8 cellular contexts compared by ENCODE assay signal in genomic region chr6:124870611-124871201, GRCh38.
DNase-seq lines count a peak whose midpoint lies in the region; ATAC-seq and TF ChIP-seq lines count a peak whose summit lies in the region.

No MANE protein-coding gene starts in this region.

- no peak overlapping the region for H3K4me3 Mint-ChIP-seq in natural killer cell
- H3K4me3 Mint-ChIP-seq in natural killer cell treated with Interleukin-12 subunit alpha and Interleukin-12 subunit beta and Interleukin-15 and Interleukin-18, amount 100 ng/mL, for 72 hours = no peak overlapping the region

- no peaks in the 10 kb centered on the region for H3K36me3 Mint-ChIP-seq in natural killer cell
- H3K36me3 Mint-ChIP-seq in natural killer cell treated with Interleukin-12 subunit alpha and Interleukin-12 subunit beta and Interleukin-15 and Interleukin-18, amount 100 ng/mL, for 72 hours = no peaks in the 10 kb centered on the region

- peaks cover 7 to 11% of the 10 kb centered on the region in 2 donors for H3K27me3 Mint-ChIP-seq in natural killer cell (ENCODE audit: low read depth in 2 of 2)
- H3K27me3 Mint-ChIP-seq in natural killer cell treated with Interleukin-12 subunit alpha and Interleukin-12 subunit beta and Interleukin-15 and Interleukin-18, amount 100 ng/mL, for 72 hours = peaks cover 5 to 10% of the 10 kb centered on the region in 2 donors

- peak; percentile 55 for TF ChIP-seq CTCF in natural killer cell (IDR thresholded peaks at IDR 0.05)

- no peaks in the 10 kb centered on the region for H3K9me3 Mint-ChIP-seq in natural killer cell
- H3K9me3 Mint-ChIP-seq in natural killer cell treated with Interleukin-12 subunit alpha and Interleukin-12 subunit beta and Interleukin-15 and Interleukin-18, amount 100 ng/mL, for 72 hours = no peaks in the 10 kb centered on the region

- intact Hi-C loops in natural killer cell (cut with micrococcal nuclease) = loop anchor here (1.0 kb wide), 1 partner anchor 244 kb away; no protein-coding TSS in a partner anchor

- ATAC-seq in natural killer cell (no peak), SK-N-SH treated with all-trans-retinoic acid at 6 μM for 48 hours (peak; percentile 50; the same call in 1 of the 3 replicates), GM21717 (IDR thresholded peaks at IDR 0.05; ENCODE audit: unreplicated experiment) (no peak), HG02973 (IDR thresholded peaks at IDR 0.05; ENCODE audit: unreplicated experiment) (no peak), HG03095 (IDR thresholded peaks at IDR 0.05; ENCODE audit: unreplicated experiment) (no peak)
- ATAC-seq in natural killer cell treated with Interleukin-12 subunit alpha and Interleukin-12 subunit beta and Interleukin-15 and Interleukin-18, amount 100 ng/mL, for 72 hours = no peak

- no peak overlapping the region for H3K27ac Mint-ChIP-seq in natural killer cell
- no peak overlapping the region for H3K27ac Mint-ChIP-seq in natural killer cell treated with Interleukin-12 subunit alpha and Interleukin-12 subunit beta and Interleukin-15 and Interleukin-18, amount 100 ng/mL, for 72 hours

- no peaks in the 10 kb centered on the region for H3K4me1 Mint-ChIP-seq in natural killer cell
- no peaks in the 10 kb centered on the region for H3K4me1 Mint-ChIP-seq in natural killer cell treated with Interleukin-12 subunit alpha and Interleukin-12 subunit beta and Interleukin-15 and Interleukin-18, amount 100 ng/mL, for 72 hours (ENCODE audit: low read depth in 2 of 2)

- DNase-seq in natural killer cell = no peak
- DNase-seq in natural killer cell treated with Interleukin-12 subunit alpha and Interleukin-12 subunit beta and Interleukin-15 and Interleukin-18, amount 100 ng/mL, for 72 hours (ENCODE audit: low spot score) = no peak
- DNase-seq in iPS-NIHi11 (ENCODE audit: low spot score) = peak; percentile 15
- no peak for DNase-seq in GOT3 (lab: John Stamatoyannopoulos, UW)

TF ChIP-seq in SK-N-SH treated with all-trans-retinoic acid at 6 μM for 48 hours, 23 proteins besides CTCF, POLR2A, EP300 and RAD21:
- no peak for TF ChIP-seq OSR1 (CRISPR knock-in tag; IDR thresholded peaks at IDR 0.05)
- no peak for TF ChIP-seq SNAI2 (CRISPR knock-in tag; IDR thresholded peaks at IDR 0.05)
- TF ChIP-seq POU6F1 (CRISPR knock-in tag; IDR thresholded peaks at IDR 0.05; ENCODE audit: borderline replicate concordance, low read depth) = no peak
- no peak for TF ChIP-seq ZC3H10 (CRISPR knock-in tag; IDR thresholded peaks at IDR 0.05)
- no peak for TF ChIP-seq CREB5 (CRISPR knock-in tag; IDR thresholded peaks at IDR 0.05; ENCODE audit: low read depth)
- TF ChIP-seq TOX (CRISPR knock-in tag; IDR thresholded peaks at IDR 0.05; ENCODE audit: borderline replicate concordance) = no peak
- TF ChIP-seq ISL1 (CRISPR knock-in tag; IDR thresholded peaks at IDR 0.05) = no peak
- TF ChIP-seq ZFP30 (CRISPR knock-in tag; IDR thresholded peaks at IDR 0.05) = no peak
- TF ChIP-seq TCF4 (CRISPR knock-in tag; IDR thresholded peaks at IDR 0.05; ENCODE audit: borderline replicate concordance) = no peak
- no peak for TF ChIP-seq ESRRG (CRISPR knock-in tag; IDR thresholded peaks at IDR 0.05)
- TF ChIP-seq ZNF8 (CRISPR knock-in tag; IDR thresholded peaks at IDR 0.05) = no peak
- no peak for TF ChIP-seq PATZ1 (CRISPR knock-in tag; IDR thresholded peaks at IDR 0.05; ENCODE audit: borderline replicate concordance)
